ENCODE assay signal across 1 cellular context in the genomic region with DNA sequence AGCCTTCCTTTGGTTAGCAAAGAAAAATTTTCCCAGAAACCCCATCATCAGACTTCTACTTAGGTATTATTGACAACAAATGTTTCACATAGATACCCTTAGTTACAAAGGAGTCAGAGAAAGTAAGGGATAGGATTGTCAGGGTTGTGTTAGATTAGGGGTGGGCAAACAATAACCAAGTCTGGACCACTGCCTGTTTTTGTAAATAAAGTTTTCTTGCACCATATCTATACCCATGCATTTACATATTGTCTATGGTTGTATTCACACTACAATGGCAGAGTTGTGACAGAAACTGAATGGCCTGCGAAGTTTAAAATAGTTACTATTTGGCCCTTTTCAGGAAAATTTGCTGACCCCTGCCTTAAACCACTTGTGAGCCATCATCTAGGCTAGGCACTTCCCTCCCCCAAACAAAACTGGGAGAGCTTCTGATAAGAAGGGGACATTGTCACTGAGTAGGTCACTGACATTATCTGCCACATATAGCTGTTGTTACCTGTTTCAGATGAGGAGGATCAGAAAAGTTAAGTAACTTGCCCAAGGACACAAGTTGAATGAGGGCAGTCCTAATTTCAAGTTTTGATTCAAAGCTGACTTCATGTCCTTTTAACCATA.
TF ChIP-seq lines count a peak whose summit lies in the region.

No MANE protein-coding gene starts in this region.

TF ChIP-seq in K562, 482 proteins besides CTCF, POLR2A, EP300 and RAD21 (continues in another document):
- TF ChIP-seq PHF21A (IDR thresholded peaks at IDR 0.05; ENCODE audit: borderline replicate concordance, low read depth): no peak
- TF ChIP-seq SMARCE1 (IDR thresholded peaks at IDR 0.05): peak; percentile 52; the same call in 1 of the 2 replicates
- TF ChIP-seq NR4A1 (CRISPR knock-in tag; IDR thresholded peaks at IDR 0.05): no peak
- TF ChIP-seq NR4A1 (tag; IDR thresholded peaks at IDR 0.05): peak; percentile 58; the same call in 1 of the 2 replicates
- no peak for TF ChIP-seq MEF2A (IDR thresholded peaks at IDR 0.05; ENCODE audit: control insufficient read depth, low read depth, low read length)
- TF ChIP-seq ESRRB (CRISPR knock-in tag; IDR thresholded peaks at IDR 0.05; ENCODE audit: borderline replicate concordance): no peak
- peak; percentile 6 for TF ChIP-seq MEIS2 (IDR thresholded peaks at IDR 0.05; ENCODE audit: partially characterized antibody)
- TF ChIP-seq TAF15 (IDR thresholded peaks at IDR 0.05; ENCODE audit: low read depth, low read length): no peak
- no peak for TF ChIP-seq MYC (IDR thresholded peaks at IDR 0.05; ENCODE audit: low read depth, low read length)
- TF ChIP-seq MYC (CRISPR knock-in tag; IDR thresholded peaks at IDR 0.05; ENCODE audit: borderline replicate concordance, low read depth): no peak
- TF ChIP-seq C11orf30 (IDR thresholded peaks at IDR 0.05; ENCODE audit: low read depth): peak; percentile 24; the same call in 1 of the 2 replicates
- TF ChIP-seq, protein P1, sequence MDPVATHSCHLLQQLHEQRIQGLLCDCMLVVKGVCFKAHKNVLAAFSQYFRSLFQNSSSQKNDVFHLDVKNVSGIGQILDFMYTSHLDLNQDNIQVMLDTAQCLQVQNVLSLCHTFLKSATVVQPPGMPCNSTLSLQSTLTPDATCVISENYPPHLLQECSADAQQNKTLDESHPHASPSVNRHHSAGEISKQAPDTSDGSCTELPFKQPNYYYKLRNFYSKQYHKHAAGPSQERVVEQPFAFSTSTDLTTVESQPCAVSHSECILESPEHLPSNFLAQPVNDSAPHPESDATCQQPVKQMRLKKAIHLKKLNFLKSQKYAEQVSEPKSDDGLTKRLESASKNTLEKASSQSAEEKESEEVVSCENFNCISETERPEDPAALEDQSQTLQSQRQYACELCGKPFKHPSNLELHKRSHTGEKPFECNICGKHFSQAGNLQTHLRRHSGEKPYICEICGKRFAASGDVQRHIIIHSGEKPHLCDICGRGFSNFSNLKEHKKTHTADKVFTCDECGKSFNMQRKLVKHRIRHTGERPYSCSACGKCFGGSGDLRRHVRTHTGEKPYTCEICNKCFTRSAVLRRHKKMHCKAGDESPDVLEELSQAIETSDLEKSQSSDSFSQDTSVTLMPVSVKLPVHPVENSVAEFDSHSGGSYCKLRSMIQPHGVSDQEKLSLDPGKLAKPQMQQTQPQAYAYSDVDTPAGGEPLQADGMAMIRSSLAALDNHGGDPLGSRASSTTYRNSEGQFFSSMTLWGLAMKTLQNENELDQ (CRISPR knock-in tag; IDR thresholded peaks at IDR 0.05; ENCODE audit: borderline replicate concordance): no peak
- peak; percentile 24; the same call in 1 of the 2 replicates for TF ChIP-seq FOSL1 (tag; conservative IDR thresholded peaks at IDR 0.05)
- TF ChIP-seq ZNF589 (CRISPR knock-in tag; IDR thresholded peaks at IDR 0.05; ENCODE audit: low read depth): no peak
- no peak for TF ChIP-seq POLR3A (IDR thresholded peaks at IDR 0.05; ENCODE audit: borderline replicate concordance, extremely low read depth, insufficient read depth, insufficient read length)
- TF ChIP-seq, protein P2, sequence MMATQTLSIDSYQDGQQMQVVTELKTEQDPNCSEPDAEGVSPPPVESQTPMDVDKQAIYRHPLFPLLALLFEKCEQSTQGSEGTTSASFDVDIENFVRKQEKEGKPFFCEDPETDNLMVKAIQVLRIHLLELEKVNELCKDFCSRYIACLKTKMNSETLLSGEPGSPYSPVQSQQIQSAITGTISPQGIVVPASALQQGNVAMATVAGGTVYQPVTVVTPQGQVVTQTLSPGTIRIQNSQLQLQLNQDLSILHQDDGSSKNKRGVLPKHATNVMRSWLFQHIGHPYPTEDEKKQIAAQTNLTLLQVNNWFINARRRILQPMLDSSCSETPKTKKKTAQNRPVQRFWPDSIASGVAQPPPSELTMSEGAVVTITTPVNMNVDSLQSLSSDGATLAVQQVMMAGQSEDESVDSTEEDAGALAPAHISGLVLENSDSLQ (IDR thresholded peaks at IDR 0.05): 0 out of 2 replicates have a peak, but pooled peaks have one; percentile 26
- TF ChIP-seq, protein P3, sequence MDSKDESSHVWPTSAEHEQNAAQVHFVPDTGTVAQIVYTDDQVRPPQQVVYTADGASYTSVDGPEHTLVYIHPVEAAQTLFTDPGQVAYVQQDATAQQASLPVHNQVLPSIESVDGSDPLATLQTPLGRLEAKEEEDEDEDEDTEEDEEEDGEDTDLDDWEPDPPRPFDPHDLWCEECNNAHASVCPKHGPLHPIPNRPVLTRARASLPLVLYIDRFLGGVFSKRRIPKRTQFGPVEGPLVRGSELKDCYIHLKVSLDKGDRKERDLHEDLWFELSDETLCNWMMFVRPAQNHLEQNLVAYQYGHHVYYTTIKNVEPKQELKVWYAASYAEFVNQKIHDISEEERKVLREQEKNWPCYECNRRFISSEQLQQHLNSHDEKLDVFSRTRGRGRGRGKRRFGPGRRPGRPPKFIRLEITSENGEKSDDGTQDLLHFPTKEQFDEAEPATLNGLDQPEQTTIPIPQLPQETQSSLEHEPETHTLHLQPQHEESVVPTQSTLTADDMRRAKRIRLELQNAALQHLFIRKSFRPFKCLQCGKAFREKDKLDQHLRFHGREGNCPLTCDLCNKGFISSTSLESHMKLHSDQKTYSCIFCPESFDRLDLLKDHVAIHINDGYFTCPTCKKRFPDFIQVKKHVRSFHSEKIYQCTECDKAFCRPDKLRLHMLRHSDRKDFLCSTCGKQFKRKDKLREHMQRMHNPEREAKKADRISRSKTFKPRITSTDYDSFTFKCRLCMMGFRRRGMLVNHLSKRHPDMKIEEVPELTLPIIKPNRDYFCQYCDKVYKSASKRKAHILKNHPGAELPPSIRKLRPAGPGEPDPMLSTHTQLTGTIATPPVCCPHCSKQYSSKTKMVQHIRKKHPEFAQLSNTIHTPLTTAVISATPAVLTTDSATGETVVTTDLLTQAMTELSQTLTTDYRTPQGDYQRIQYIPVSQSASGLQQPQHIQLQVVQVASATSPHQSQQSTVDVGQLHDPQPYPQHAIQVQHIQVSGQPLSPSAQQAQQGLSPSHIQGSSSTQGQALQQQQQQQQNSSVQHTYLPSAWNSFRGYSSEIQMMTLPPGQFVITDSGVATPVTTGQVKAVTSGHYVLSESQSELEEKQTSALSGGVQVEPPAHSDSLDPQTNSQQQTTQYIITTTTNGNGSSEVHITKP (IDR thresholded peaks at IDR 0.05; ENCODE audit: partially characterized antibody): peak; percentile 32
- peak; percentile 56; the same call in 1 of the 2 replicates for TF ChIP-seq SPI1 (IDR thresholded peaks at IDR 0.05; ENCODE audit: borderline replicate concordance, low read depth, low read length)
- TF ChIP-seq HSF4 (CRISPR knock-in tag; IDR thresholded peaks at IDR 0.05; ENCODE audit: borderline replicate concordance): 0 out of 2 replicates have a peak, but pooled peaks have one; percentile 11
- peak; percentile 79 for TF ChIP-seq DPF2 (IDR thresholded peaks at IDR 0.05)
- 0 out of 2 replicates have a peak, but pooled peaks have one; percentile 22 for TF ChIP-seq SMARCC2 (IDR thresholded peaks at IDR 0.05; ENCODE audit: low read depth)
- no peak for TF ChIP-seq NR2C1 (IDR thresholded peaks at IDR 0.05)
- TF ChIP-seq NR2C1 (tag; IDR thresholded peaks at IDR 0.05): 0 out of 2 replicates have a peak, but pooled peaks have one; percentile 30
- peak; percentile 65 for TF ChIP-seq SOX6 (IDR thresholded peaks at IDR 0.05)
- no peak for TF ChIP-seq RBM22 (IDR thresholded peaks at IDR 0.05; ENCODE audit: low read depth, low read length, poor library complexity, severe bottlenecking)
- 0 out of 2 replicates have a peak, but pooled peaks have one; percentile 9 for TF ChIP-seq JUND (IDR thresholded peaks at IDR 0.05; ENCODE audit: borderline replicate concordance, low read depth, low read length)
- TF ChIP-seq JUND (tag; IDR thresholded peaks at IDR 0.05; ENCODE audit: borderline replicate concordance, low read depth, low read length): peak; percentile 29; the same call in 1 of the 3 replicates
- peak; percentile 25; the same call in 1 of the 2 replicates for TF ChIP-seq CREM (IDR thresholded peaks at IDR 0.05; ENCODE audit: low read depth)
- 0 out of 2 replicates have a peak, but pooled peaks have one; percentile 15 for TF ChIP-seq RFX1 (IDR thresholded peaks at IDR 0.05)
- TF ChIP-seq, protein P4, sequence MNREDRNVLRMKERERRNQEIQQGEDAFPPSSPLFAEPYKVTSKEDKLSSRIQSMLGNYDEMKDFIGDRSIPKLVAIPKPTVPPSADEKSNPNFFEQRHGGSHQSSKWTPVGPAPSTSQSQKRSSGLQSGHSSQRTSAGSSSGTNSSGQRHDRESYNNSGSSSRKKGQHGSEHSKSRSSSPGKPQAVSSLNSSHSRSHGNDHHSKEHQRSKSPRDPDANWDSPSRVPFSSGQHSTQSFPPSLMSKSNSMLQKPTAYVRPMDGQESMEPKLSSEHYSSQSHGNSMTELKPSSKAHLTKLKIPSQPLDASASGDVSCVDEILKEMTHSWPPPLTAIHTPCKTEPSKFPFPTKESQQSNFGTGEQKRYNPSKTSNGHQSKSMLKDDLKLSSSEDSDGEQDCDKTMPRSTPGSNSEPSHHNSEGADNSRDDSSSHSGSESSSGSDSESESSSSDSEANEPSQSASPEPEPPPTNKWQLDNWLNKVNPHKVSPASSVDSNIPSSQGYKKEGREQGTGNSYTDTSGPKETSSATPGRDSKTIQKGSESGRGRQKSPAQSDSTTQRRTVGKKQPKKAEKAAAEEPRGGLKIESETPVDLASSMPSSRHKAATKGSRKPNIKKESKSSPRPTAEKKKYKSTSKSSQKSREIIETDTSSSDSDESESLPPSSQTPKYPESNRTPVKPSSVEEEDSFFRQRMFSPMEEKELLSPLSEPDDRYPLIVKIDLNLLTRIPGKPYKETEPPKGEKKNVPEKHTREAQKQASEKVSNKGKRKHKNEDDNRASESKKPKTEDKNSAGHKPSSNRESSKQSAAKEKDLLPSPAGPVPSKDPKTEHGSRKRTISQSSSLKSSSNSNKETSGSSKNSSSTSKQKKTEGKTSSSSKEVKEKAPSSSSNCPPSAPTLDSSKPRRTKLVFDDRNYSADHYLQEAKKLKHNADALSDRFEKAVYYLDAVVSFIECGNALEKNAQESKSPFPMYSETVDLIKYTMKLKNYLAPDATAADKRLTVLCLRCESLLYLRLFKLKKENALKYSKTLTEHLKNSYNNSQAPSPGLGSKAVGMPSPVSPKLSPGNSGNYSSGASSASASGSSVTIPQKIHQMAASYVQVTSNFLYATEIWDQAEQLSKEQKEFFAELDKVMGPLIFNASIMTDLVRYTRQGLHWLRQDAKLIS (CRISPR knock-in tag; IDR thresholded peaks at IDR 0.05): no peak
- peak; percentile 60; the same call in 1 of the 2 replicates for TF ChIP-seq CBFA2T3 (IDR thresholded peaks at IDR 0.05)
- TF ChIP-seq ADNP (tag; IDR thresholded peaks at IDR 0.05): 0 out of 2 replicates have a peak, but pooled peaks have one; percentile 29
- peak; percentile 39; the same call in 1 of the 2 replicates for TF ChIP-seq ZEB2 (IDR thresholded peaks at IDR 0.05)
- peak; percentile 48; the same call in 1 of the 2 replicates for TF ChIP-seq SMARCA4 (IDR thresholded peaks at IDR 0.05)
- TF ChIP-seq, protein P5, sequence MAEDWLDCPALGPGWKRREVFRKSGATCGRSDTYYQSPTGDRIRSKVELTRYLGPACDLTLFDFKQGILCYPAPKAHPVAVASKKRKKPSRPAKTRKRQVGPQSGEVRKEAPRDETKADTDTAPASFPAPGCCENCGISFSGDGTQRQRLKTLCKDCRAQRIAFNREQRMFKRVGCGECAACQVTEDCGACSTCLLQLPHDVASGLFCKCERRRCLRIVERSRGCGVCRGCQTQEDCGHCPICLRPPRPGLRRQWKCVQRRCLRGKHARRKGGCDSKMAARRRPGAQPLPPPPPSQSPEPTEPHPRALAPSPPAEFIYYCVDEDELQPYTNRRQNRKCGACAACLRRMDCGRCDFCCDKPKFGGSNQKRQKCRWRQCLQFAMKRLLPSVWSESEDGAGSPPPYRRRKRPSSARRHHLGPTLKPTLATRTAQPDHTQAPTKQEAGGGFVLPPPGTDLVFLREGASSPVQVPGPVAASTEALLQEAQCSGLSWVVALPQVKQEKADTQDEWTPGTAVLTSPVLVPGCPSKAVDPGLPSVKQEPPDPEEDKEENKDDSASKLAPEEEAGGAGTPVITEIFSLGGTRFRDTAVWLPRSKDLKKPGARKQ (CRISPR knock-in tag; IDR thresholded peaks at IDR 0.05): 0 out of 2 replicates have a peak, but pooled peaks have one; percentile 15
- no peak for TF ChIP-seq TOE1 (IDR thresholded peaks at IDR 0.05; ENCODE audit: borderline replicate concordance)
- no peak for TF ChIP-seq TOE1 (CRISPR knock-in tag; IDR thresholded peaks at IDR 0.05; ENCODE audit: borderline replicate concordance, low read depth)
- TF ChIP-seq ARID1B (IDR thresholded peaks at IDR 0.05): peak; percentile 60; the same call in 1 of the 2 replicates
- peak; percentile 63; the same call in 1 of the 2 replicates for TF ChIP-seq MECOM (CRISPR knock-in tag; IDR thresholded peaks at IDR 0.05)
- TF ChIP-seq, protein P6, sequence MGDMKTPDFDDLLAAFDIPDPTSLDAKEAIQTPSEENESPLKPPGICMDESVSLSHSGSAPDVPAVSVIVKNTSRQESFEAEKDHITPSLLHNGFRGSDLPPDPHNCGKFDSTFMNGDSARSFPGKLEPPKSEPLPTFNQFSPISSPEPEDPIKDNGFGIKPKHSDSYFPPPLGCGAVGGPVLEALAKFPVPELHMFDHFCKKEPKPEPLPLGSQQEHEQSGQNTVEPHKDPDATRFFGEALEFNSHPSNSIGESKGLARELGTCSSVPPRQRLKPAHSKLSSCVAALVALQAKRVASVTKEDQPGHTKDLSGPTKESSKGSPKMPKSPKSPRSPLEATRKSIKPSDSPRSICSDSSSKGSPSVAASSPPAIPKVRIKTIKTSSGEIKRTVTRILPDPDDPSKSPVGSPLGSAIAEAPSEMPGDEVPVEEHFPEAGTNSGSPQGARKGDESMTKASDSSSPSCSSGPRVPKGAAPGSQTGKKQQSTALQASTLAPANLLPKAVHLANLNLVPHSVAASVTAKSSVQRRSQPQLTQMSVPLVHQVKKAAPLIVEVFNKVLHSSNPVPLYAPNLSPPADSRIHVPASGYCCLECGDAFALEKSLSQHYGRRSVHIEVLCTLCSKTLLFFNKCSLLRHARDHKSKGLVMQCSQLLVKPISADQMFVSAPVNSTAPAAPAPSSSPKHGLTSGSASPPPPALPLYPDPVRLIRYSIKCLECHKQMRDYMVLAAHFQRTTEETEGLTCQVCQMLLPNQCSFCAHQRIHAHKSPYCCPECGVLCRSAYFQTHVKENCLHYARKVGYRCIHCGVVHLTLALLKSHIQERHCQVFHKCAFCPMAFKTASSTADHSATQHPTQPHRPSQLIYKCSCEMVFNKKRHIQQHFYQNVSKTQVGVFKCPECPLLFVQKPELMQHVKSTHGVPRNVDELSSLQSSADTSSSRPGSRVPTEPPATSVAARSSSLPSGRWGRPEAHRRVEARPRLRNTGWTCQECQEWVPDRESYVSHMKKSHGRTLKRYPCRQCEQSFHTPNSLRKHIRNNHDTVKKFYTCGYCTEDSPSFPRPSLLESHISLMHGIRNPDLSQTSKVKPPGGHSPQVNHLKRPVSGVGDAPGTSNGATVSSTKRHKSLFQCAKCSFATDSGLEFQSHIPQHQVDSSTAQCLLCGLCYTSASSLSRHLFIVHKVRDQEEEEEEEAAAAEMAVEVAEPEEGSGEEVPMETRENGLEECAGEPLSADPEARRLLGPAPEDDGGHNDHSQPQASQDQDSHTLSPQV (IDR thresholded peaks at IDR 0.05): peak; percentile 60
- no peak for TF ChIP-seq TBP (optimal IDR thresholded peaks at IDR 0.05; ENCODE audit: low read depth, low read length)
- no peak for TF ChIP-seq SLC30A9 (CRISPR knock-in tag; IDR thresholded peaks at IDR 0.05)
- TF ChIP-seq ZNF3 (CRISPR knock-in tag; IDR thresholded peaks at IDR 0.05): no peak
- TF ChIP-seq TRIM24 (IDR thresholded peaks at IDR 0.05): no peak
- peak; percentile 10; the same call in 1 of the 2 replicates for TF ChIP-seq TCF3 (CRISPR knock-in tag; IDR thresholded peaks at IDR 0.05)
- 0 out of 2 replicates have a peak, but pooled peaks have one; percentile 18 for TF ChIP-seq LEF1 (IDR thresholded peaks at IDR 0.05)
- TF ChIP-seq YBX1 (IDR thresholded peaks at IDR 0.05): no peak
